Comparison of ENCODE assay signal across 8 cellular contexts in the genomic region with DNA sequence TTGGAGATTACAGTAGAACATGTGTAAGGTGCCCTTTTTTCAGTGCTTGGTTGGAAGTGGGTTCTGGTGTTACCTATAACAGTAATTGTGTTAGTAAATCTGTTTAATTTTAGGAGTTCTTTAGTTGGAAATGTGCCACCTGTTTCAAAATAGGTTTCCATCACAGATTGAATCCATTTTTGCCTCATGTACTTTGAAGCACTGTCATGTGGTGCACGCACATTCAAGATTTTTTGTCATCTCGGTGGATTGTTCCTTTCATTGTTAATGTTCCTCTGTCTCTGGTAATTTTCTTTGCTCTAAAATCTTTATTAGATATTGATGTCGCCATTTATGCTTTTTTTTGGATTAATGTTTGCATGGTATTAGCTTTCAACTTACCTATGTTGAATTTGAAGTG. TPM values are rescaled to one million over a fixed set of nuclear protein-coding genes. Genes with fewer than 3 reads are reported as not detected.
DNase-seq lines count a peak whose midpoint lies in the region; ATAC-seq and TF ChIP-seq lines count a peak whose summit lies in the region.

No MANE protein-coding gene starts in this region.

- no peak for TF ChIP-seq CTCF in glutamatergic neuron (IDR thresholded peaks at IDR 0.05; ENCODE audit: partially characterized antibody, unreplicated experiment)

- no peak for DNase-seq in activated CD4-positive, alpha-beta T cell treated with anti-CD3 and anti-CD28 coated beads for 36 hours
- DNase-seq in activated CD4-positive, alpha-beta T cell treated with anti-CD3 and anti-CD28 coated beads, Interleukin-2, amount 50 U/mL, for 48 hours: no peak
- DNase-seq in T-helper 17 cell: no peak
- DNase-seq in glutamatergic neuron: no peak
- DNase-seq in stimulated activated naive B cell treated with anti-CD40 and anti-IgM and Interleukin-4, amounts not matched to agents 10 μg/mL and 1 μg/mL and 100 μg/mL, for 72 hours: no peak
- no peak for DNase-seq in NCI-H526 treated with DMSO at 0.1 percent for 48 hours (lab: John Stamatoyannopoulos, UW)

- H3K4me3 Mint-ChIP-seq in activated CD4-positive, alpha-beta T cell treated with anti-CD3 and anti-CD28 coated beads for 36 hours: peak overlapping the region; percentile 87
- peak overlapping the region; percentile 73 for H3K4me3 Mint-ChIP-seq in T-helper 17 cell
- peak overlapping the region; percentile 92 for H3K4me3 Mint-ChIP-seq in glutamatergic neuron (ENCODE audit: unreplicated experiment)
- H3K4me3 Mint-ChIP-seq in stimulated activated naive B cell treated with anti-CD40 and anti-IgM and Interleukin-4, amounts not matched to agents 10 μg/mL and 1 μg/mL and 100 μg/mL, for 72 hours: peak overlapping the region; percentile 74 to 86

- peak overlapping the region; percentile 87 for H3K27ac Mint-ChIP-seq in activated CD4-positive, alpha-beta T cell treated with anti-CD3 and anti-CD28 coated beads for 36 hours
- H3K27ac Mint-ChIP-seq in T-helper 17 cell: peak overlapping the region; percentile 60
- peak overlapping the region; percentile 93 for H3K27ac Mint-ChIP-seq in glutamatergic neuron (ENCODE audit: unreplicated experiment)
- H3K27ac Mint-ChIP-seq in stimulated activated naive B cell treated with anti-CD40 and anti-IgM and Interleukin-4, amounts not matched to agents 10 μg/mL and 1 μg/mL and 100 μg/mL, for 72 hours: no peak overlapping the region

- H3K36me3 Mint-ChIP-seq in activated CD4-positive, alpha-beta T cell treated with anti-CD3 and anti-CD28 coated beads for 36 hours (ENCODE audit: low read depth): peaks cover 54% of the 10 kb centered on the region
- no peaks in the 10 kb centered on the region for H3K36me3 Mint-ChIP-seq in T-helper 17 cell (ENCODE audit: low read depth)
- peaks cover 45% of the 10 kb centered on the region for H3K36me3 Mint-ChIP-seq in glutamatergic neuron (ENCODE audit: unreplicated experiment)
- H3K36me3 Mint-ChIP-seq in stimulated activated naive B cell treated with anti-CD40 and anti-IgM and Interleukin-4, amounts not matched to agents 10 μg/mL and 1 μg/mL and 100 μg/mL, for 72 hours: peaks cover 37 to 40% of the 10 kb centered on the region in 2 donors

- POLR2A ChIA-PET in activated CD4-positive, alpha-beta T cell treated with anti-CD3 and anti-CD28 coated beads for 36 hours (lab: Charles Lee): interaction anchor here (0.7 kb wide), 1 partner anchor 573 kb away, joined by 3 read pairs; no protein-coding TSS in a partner anchor

- peaks cover 23% of the 10 kb centered on the region for H3K9me3 Mint-ChIP-seq in activated CD4-positive, alpha-beta T cell treated with anti-CD3 and anti-CD28 coated beads for 36 hours (ENCODE audit: low read depth)
- H3K9me3 Mint-ChIP-seq in glutamatergic neuron (ENCODE audit: unreplicated experiment): peaks cover 38% of the 10 kb centered on the region
- H3K9me3 Mint-ChIP-seq in stimulated activated naive B cell treated with anti-CD40 and anti-IgM and Interleukin-4, amounts not matched to agents 10 μg/mL and 1 μg/mL and 100 μg/mL, for 72 hours: peaks cover 22 to 23% of the 10 kb centered on the region in 2 donors

- H3K9me3 ChIP-seq in T-helper 17 cell (ENCODE audit: control insufficient read depth, low read length, poor library complexity, severe bottlenecking): no peaks in the 10 kb centered on the region

- peaks cover 11% of the 10 kb centered on the region for H3K27me3 Mint-ChIP-seq in activated CD4-positive, alpha-beta T cell treated with anti-CD3 and anti-CD28 coated beads for 36 hours
- H3K27me3 Mint-ChIP-seq in T-helper 17 cell (no peaks in the 10 kb centered on the region), glutamatergic neuron (ENCODE audit: unreplicated experiment) (peaks cover 27% of the 10 kb centered on the region)
- peaks cover 16 to 17% of the 10 kb centered on the region in 2 donors for H3K27me3 Mint-ChIP-seq in stimulated activated naive B cell treated with anti-CD40 and anti-IgM and Interleukin-4, amounts not matched to agents 10 μg/mL and 1 μg/mL and 100 μg/mL, for 72 hours

- ATAC-seq in activated CD4-positive, alpha-beta T cell treated with anti-CD3 and anti-CD28 coated beads for 36 hours: no peak
- no peak for ATAC-seq in T-helper 17 cell
- ATAC-seq in stimulated activated naive B cell treated with anti-CD40 and anti-IgM and Interleukin-4, amounts not matched to agents 10 μg/mL and 1 μg/mL and 100 μg/mL, for 72 hours (replicated peaks): no peak
- no peak for ATAC-seq in GM19397 (IDR thresholded peaks at IDR 0.05; ENCODE audit: unreplicated experiment)
- ATAC-seq in GM21390 (IDR thresholded peaks at IDR 0.05; ENCODE audit: unreplicated experiment): no peak

- peaks cover 49% of the 10 kb centered on the region for H3K4me1 Mint-ChIP-seq in activated CD4-positive, alpha-beta T cell treated with anti-CD3 and anti-CD28 coated beads for 36 hours
- peaks cover 21% of the 10 kb centered on the region for H3K4me1 Mint-ChIP-seq in T-helper 17 cell
- peaks cover 9% of the 10 kb centered on the region for H3K4me1 Mint-ChIP-seq in glutamatergic neuron (ENCODE audit: low read depth, unreplicated experiment)
- peaks cover 26 to 33% of the 10 kb centered on the region in 2 donors for H3K4me1 Mint-ChIP-seq in stimulated activated naive B cell treated with anti-CD40 and anti-IgM and Interleukin-4, amounts not matched to agents 10 μg/mL and 1 μg/mL and 100 μg/mL, for 72 hours

- CTCF ChIA-PET in activated CD4-positive, alpha-beta T cell treated with anti-CD3 and anti-CD28 coated beads for 36 hours (lab: Charles Lee): interaction anchor here (0.7 kb wide), 1 partner anchor 158 kb away, joined by 3 read pairs; no protein-coding TSS in a partner anchor

- intact Hi-C loops in activated CD4-positive, alpha-beta T cell treated with anti-CD3 and anti-CD28 coated beads for 36 hours (cut with DNase I, micrococcal nuclease): no loop called here

RNA-seq across cellular contexts. Expression of a gene that starts 1.3 kb away (rescaled TPM):
- 10 to 100 TPM; 19.4 to 20.8 TPM for total RNA-seq in activated CD4-positive, alpha-beta T cell treated with anti-CD3 and anti-CD28 coated beads for 36 hours
- total RNA-seq in T-helper 17 cell (10 to 100 TPM; 69.5 to 72.4 TPM), glutamatergic neuron (ENCODE audit: unreplicated experiment) (62.6 TPM)
